ENCODE assay signal across 30 cellular contexts in genomic region chr7:29269941-29270340, GRCh38.
"Had no signal": no experiment of that assay in that cellular context is flagged by ENCODE, and none has a peak within 500 bp of the region (broad histone marks: within the 10 kb centered on the region; RNA-seq: fewer than 3 reads in every experiment).

No MANE protein-coding gene starts in this region.

- DNase-seq: activated CD4-positive, alpha-beta T cell treated with anti-CD3 and anti-CD28 coated beads for 1 hour; activated CD4-positive, alpha-beta T cell treated with anti-CD3 and anti-CD28 coated beads for 48 hours; activated CD4-positive, alpha-beta T cell treated with anti-CD3 and anti-CD28 coated beads, Interleukin-2, amount 50 U/mL, for 4 hours; activated CD4-positive, CD25-positive, alpha-beta regulatory T cell; activated CD8-positive, alpha-beta T cell treated with anti-CD3 and anti-CD28 coated beads, Interleukin-2, amount 10 ng/mL, durations not matched to agents 7 days and 5 days; activated gamma-delta T cell treated with Interleukin-2 at 50 U/mL for 16 hours; activated naive CD4-positive, alpha-beta T cell treated with anti-CD3 and anti-CD28 coated beads for 36 hours; activated T-cell treated with anti-CD3 and anti-CD28 coated beads, Interleukin-2, amount 50 U/mL, for 24 hours; caudate nucleus; KBM-7; MM.1S; MV-4-11; NCI-H1092; NCI-H1436 treated with DMSO at 0.1 percent for 48 hours; NCI-H187 treated with DMSO at 0.1 percent for 48 hours; NCI-H2081; NCI-H2171 treated with DMSO at 0.1 percent for 48 hours; NCI-H2227 treated with DMSO at 0.1 percent for 48 hours; NCI-H446 treated with DMSO at 0.1 percent for 48 hours; NCI-H524; RPMI8226; SHP77 treated with DMSO at 0.1 percent for 48 hours; SK-N-SH had no signal

- H3K4me3 ChIP-seq: adrenal gland, SJSA1 had no signal

- H3K27ac ChIP-seq: SJSA1 had no signal

- H3K9me3 ChIP-seq: adrenal gland, SJSA1, SK-N-SH had no signal

- H3K27me3 ChIP-seq: adrenal gland had no signal

- ATAC-seq: activated CD8-positive, alpha-beta T cell treated with anti-CD3 and anti-CD28 coated beads, Interleukin-2, amount 10 ng/mL, durations not matched to agents 7 days and 5 days; activated naive CD4-positive, alpha-beta T cell treated with anti-CD3 and anti-CD28 coated beads, Interleukin-2, amount 50 U/mL, for 72 hours; Panc1 had no signal

- FAIRE-seq: astrocyte, bronchial epithelial cell, TTC549 had no signal

- H3K36me3 ChIP-seq: adrenal gland, SJSA1 had no signal
